Comparison of ENCODE assay signal across 9 cellular contexts in genomic region chr9:110255064-110255416, GRCh38. TPM values are rescaled to one million over a fixed set of nuclear protein-coding genes. Genes with fewer than 3 reads are reported as not detected.
DNase-seq lines count a peak whose midpoint lies in the region; ATAC-seq and TF ChIP-seq lines count a peak whose summit lies in the region.
"Had no signal": no experiment of that assay in that cellular context is flagged by ENCODE, and none has a peak within 500 bp of the region (broad histone marks: within the 10 kb centered on the region; RNA-seq: fewer than 3 reads in every experiment).

No MANE protein-coding gene starts in this region.

- CTCF ChIA-PET in Caco-2 (lab: Charles Lee), result no interaction called here

- H3K4me3 Mint-ChIP-seq in Caco-2 (ENCODE audit: unreplicated experiment) (peak overlapping the region; percentile 98), endodermal cell (peak overlapping the region; percentile 94)

- H3K36me3 Mint-ChIP-seq in Caco-2 (ENCODE audit: insufficient read depth, unreplicated experiment) (peaks cover 55% of the 10 kb centered on the region), endodermal cell (ENCODE audit: low read depth) (peaks cover 14% of the 10 kb centered on the region)

- H3K9me3 ChIP-seq in Caco-2, result no peaks in the 10 kb centered on the region
- H3K9me3 ChIP-seq in NT2/D1 (ENCODE audit: insufficient read depth, low read length), result no peaks in the 10 kb centered on the region
- no peaks in the 10 kb centered on the region for H3K9me3 ChIP-seq in endodermal cell (ENCODE audit: control insufficient read depth, low read length)
- no peaks in the 10 kb centered on the region for H3K9me3 ChIP-seq in neutrophil

- H3K9ac ChIP-seq in NT2/D1 (ENCODE audit: insufficient read length, low read depth) (peak overlapping the region; percentile 99), endodermal cell (ENCODE audit: extremely low read depth, low read length, poor library complexity, severe bottlenecking) (peak overlapping the region; percentile 69)

- no peaks in the 10 kb centered on the region for H3K27me3 ChIP-seq in Caco-2 (replicated peaks; ENCODE audit: control insufficient read depth, insufficient read depth, low read length)
- no peaks in the 10 kb centered on the region for H3K27me3 ChIP-seq in NT2/D1 (ENCODE audit: insufficient read depth, insufficient read length)
- no peaks in the 10 kb centered on the region for H3K27me3 ChIP-seq in endodermal cell (ENCODE audit: control insufficient read depth, insufficient read depth, low read length, poor library complexity, severe bottlenecking)
- no peaks in the 10 kb centered on the region for H3K27me3 ChIP-seq in neutrophil

- H3K36me3 ChIP-seq in Caco-2 (ENCODE audit: control insufficient read depth, insufficient read depth, low read length) (no peaks in the 10 kb centered on the region), NT2/D1 (ENCODE audit: insufficient read depth, insufficient read length, low read length) (peaks cover 25% of the 10 kb centered on the region), endodermal cell (ENCODE audit: control insufficient read depth, insufficient read depth, low read length) (peaks cover 12% of the 10 kb centered on the region), neutrophil (peaks cover 8% of the 10 kb centered on the region)

- POLR2A ChIA-PET in Caco-2 (lab: Charles Lee), result no interaction called here

- TF ChIP-seq CTCF in Caco-2 (IDR thresholded peaks at IDR 0.05; ENCODE audit: insufficient read depth in 1 of 2, low read depth in 1 of 2, low read length in 1 of 2, severe bottlenecking in 1 of 2, unreplicated experiment in 1 of 2) (no peak), endodermal cell (conservative IDR thresholded peaks at IDR 0.05) (no peak), neutrophil (IDR thresholded peaks at IDR 0.05) (no peak)

- H3K4me3 ChIP-seq in Caco-2 (ENCODE audit: low read depth, low read length) (peak overlapping the region; percentile 96), NT2/D1 (ENCODE audit: insufficient read length, low read depth) (peak overlapping the region; percentile 95), endodermal cell (ENCODE audit: low read length) (peak overlapping the region; percentile 93), neutrophil (ENCODE audit: low read depth in 1 of 2, low read length in 1 of 2) (peak overlapping the region; percentile 94)

- WGBS in endodermal cell (ENCODE audit: insufficient coverage in 1 of 2, insufficient read length in 1 of 2), 2 experiments, result 3 to 4% methylated on average over 11 to 16 of the region's 16 CpGs

- no peaks in the 10 kb centered on the region for H3K9me3 Mint-ChIP-seq in Caco-2 (ENCODE audit: unreplicated experiment)
- no peaks in the 10 kb centered on the region for H3K9me3 Mint-ChIP-seq in endodermal cell

- intact Hi-C loops in Caco-2 (cut with micrococcal nuclease; ENCODE audit: unreplicated experiment), result loop anchor here (2.0 to 5.0 kb wide), 2 partner anchors 44 to 87 kb away; no protein-coding TSS in a partner anchor

- peaks cover 34% of the 10 kb centered on the region for H3K4me1 Mint-ChIP-seq in Caco-2 (ENCODE audit: low read depth, unreplicated experiment)
- peaks cover 41% of the 10 kb centered on the region for H3K4me1 Mint-ChIP-seq in endodermal cell

- DNase-seq in Caco-2 (peak in 1 of 2 experiments; percentile 28), NT2/D1 (ENCODE audit: low read depth, low spot score) (peak; percentile 1), endodermal cell (peak; percentile 62), DMS153 treated with DMSO at 0.1 percent for 48 hours (lab: John Stamatoyannopoulos, UW; ENCODE audit: unreplicated experiment) (no peak)

- H3K27ac ChIP-seq in endodermal cell (ENCODE audit: low read depth, low read length) (no peak overlapping the region), neutrophil (peak overlapping the region; percentile 95)

- H3K27ac Mint-ChIP-seq in Caco-2 (ENCODE audit: unreplicated experiment) (peak overlapping the region; percentile 99), endodermal cell (peak overlapping the region; percentile 77)

- ATAC-seq in GM18498 (IDR thresholded peaks at IDR 0.05; ENCODE audit: unreplicated experiment), result no peak
- no peak for ATAC-seq in GM19035 (IDR thresholded peaks at IDR 0.05; ENCODE audit: unreplicated experiment)
- no peak for ATAC-seq in HG02763 (IDR thresholded peaks at IDR 0.05; ENCODE audit: unreplicated experiment)

- H3K27me3 Mint-ChIP-seq in Caco-2 (ENCODE audit: insufficient read depth, unreplicated experiment), result no peaks in the 10 kb centered on the region
- no peaks in the 10 kb centered on the region for H3K27me3 Mint-ChIP-seq in endodermal cell (ENCODE audit: insufficient read depth)

- H3K4me1 ChIP-seq in Caco-2 (peaks cover 53% of the 10 kb centered on the region), NT2/D1 (ENCODE audit: insufficient read depth, insufficient read length) (no peaks in the 10 kb centered on the region), endodermal cell (ENCODE audit: control insufficient read depth, insufficient read depth, low read length) (no peaks in the 10 kb centered on the region), neutrophil (ENCODE audit: control insufficient read depth in 1 of 2, insufficient read depth in 1 of 2, low read depth in 1 of 2, low read length in 1 of 2) (peaks cover 46 to 61% of the 10 kb centered on the region in 2 experiments)

- BruUV-seq in Caco-2 (replicated peaks; lab: Mats Ljungman, UMichigan), result no TSS peak

RNA-seq across cellular contexts. Expression of gene TXN, which starts 1.3 kb away (rescaled TPM):
- 446 and 476 TPM in 2 replicates for total RNA-seq in Caco-2 (2022)
- 100 to 1,000 TPM; 282 to 336 TPM for total RNA-seq in endodermal cell
- 222 TPM for polyA plus RNA-seq in endodermal cell (2013, experiment 1 of 2)
- polyA plus RNA-seq in endodermal cell (2013, experiment 2 of 2), result 207 TPM

RNA-seq across cellular contexts. Expression of gene C9orf152, which starts 47.1 kb away (rescaled TPM):
- total RNA-seq in Caco-2 (2022), result 0.36 and 0.42 TPM in 2 replicates
- not detected for total RNA-seq in endodermal cell
- polyA plus RNA-seq in endodermal cell (2013, experiment 1 of 2), result not detected
- polyA plus RNA-seq in endodermal cell (2013, experiment 2 of 2), result not detected
- total RNA-seq: renal cortical epithelial cell had no signal
